Comparison of ENCODE assay signal across 8 cellular contexts in genomic region chr22:34414467-34415440, GRCh38.
DNase-seq lines count a peak whose midpoint lies in the region; ATAC-seq and TF ChIP-seq lines count a peak whose summit lies in the region.

No MANE protein-coding gene starts in this region.

- intact Hi-C loops in adrenal gland (cut with DNase I) (loop anchor here in 1 of 2 donors (10.0 kb wide), 1 partner anchor 610 kb away; no protein-coding TSS in a partner anchor), lower lobe of right lung (cut with DNase I) (no loop called here), uterus (cut with DNase I; ENCODE audit: low total_unique reads) (no loop called here)

- no peaks in the 10 kb centered on the region for H3K36me3 ChIP-seq in adrenal gland (replicated peaks in 1 of 2)
- H3K36me3 ChIP-seq in lower lobe of right lung: no peaks in the 10 kb centered on the region
- H3K36me3 ChIP-seq in uterus: no peaks in the 10 kb centered on the region

- 26 to 33% (median 27%) methylated on average over 4 of the region's 4 CpGs for WGBS in adrenal gland, 4 donors

- ATAC-seq in GM21423 (IDR thresholded peaks at IDR 0.05; ENCODE audit: unreplicated experiment) (peak; percentile 48), lower lobe of right lung (peak; percentile 49 to 72)

- TF ChIP-seq CTCF in adrenal gland (IDR thresholded peaks at IDR 0.05) (peak; percentile 20 to 56 (median 36)), lower lobe of right lung (IDR thresholded peaks at IDR 0.05) (peak; percentile 34), uterus (IDR thresholded peaks at IDR 0.05) (peak in 2 of 4 experiments; percentile 10 to 37)

- no peaks in the 10 kb centered on the region for H3K9me3 ChIP-seq in adrenal gland (replicated peaks in 1 of 3)
- H3K9me3 ChIP-seq in lower lobe of right lung: no peaks in the 10 kb centered on the region
- no peaks in the 10 kb centered on the region for H3K9me3 ChIP-seq in uterus

- TF ChIP-seq POLR2A in adrenal gland (IDR thresholded peaks at IDR 0.05) (no peak), uterus (IDR thresholded peaks at IDR 0.05) (no peak)

- H3K4me1 ChIP-seq in adrenal gland (replicated peaks in 1 of 2) (no peaks in the 10 kb centered on the region), lower lobe of right lung (no peaks in the 10 kb centered on the region), uterus (no peaks in the 10 kb centered on the region)

- H3K27ac ChIP-seq in adrenal gland (no peak overlapping the region), lower lobe of right lung (no peak overlapping the region), uterus (no peak overlapping the region)

- H3K27me3 ChIP-seq in adrenal gland (no peaks in the 10 kb centered on the region), lower lobe of right lung (ENCODE audit: low read depth) (no peaks in the 10 kb centered on the region), uterus (no peaks in the 10 kb centered on the region)

- DNase-seq in D341Med (ENCODE audit: low spot score): peak; percentile 68
- peak; percentile 14 for DNase-seq in NCI-H460 (ENCODE audit: extremely low read depth, low read depth)
- DNase-seq in adrenal gland: peak in 6 of 7 donors; percentile 27 to 51 (median 32)
- no peak for DNase-seq in lower lobe of right lung
- DNase-seq in NCI-H2081 (lab: John Stamatoyannopoulos, UW): no peak
- DNase-seq in DMS79 treated with DMSO at 0.1 percent for 48 hours (lab: John Stamatoyannopoulos, UW): no peak
- DNase-seq in uterus: no peak

- H3K4me3 ChIP-seq in adrenal gland: no peak overlapping the region
- H3K4me3 ChIP-seq in lower lobe of right lung: no peak overlapping the region
- no peak overlapping the region for H3K4me3 ChIP-seq in uterus

Comparison
In these comparisons a context has a peak if more than half of its experiments do, and no peak if none do; other contexts are left out.
1. DNase-seq: peak in D341Med (single experiment), NCI-H460 (single experiment) and adrenal gland (6 of 7); none in lower lobe of right lung (single experiment), NCI-H2081 (0 of 2), DMS79 treated with DMSO at 0.1 percent for 48 hours (single experiment) and uterus (0 of 2).